In genomic region chr11:72821221-72821919, GRCh38 we compare ENCODE assay signal across 8 cellular contexts. TPM values are rescaled to one million over a fixed set of nuclear protein-coding genes. Genes with fewer than 3 reads are reported as not detected.
DNase-seq lines count a peak whose midpoint lies in the region; ATAC-seq and TF ChIP-seq lines count a peak whose summit lies in the region.

No MANE protein-coding gene starts in this region.

- intact Hi-C loops in esophagus muscularis mucosa (cut with DNase I): no loop called here

- no peak for TF ChIP-seq EP300 in esophagus muscularis mucosa (IDR thresholded peaks at IDR 0.05)

- DNase-seq in COLO668 (lab: John Stamatoyannopoulos, UW; ENCODE audit: unreplicated experiment) (peak; percentile 57), NCI-H526 treated with DMSO at 0.1 percent for 48 hours (lab: John Stamatoyannopoulos, UW) (peak; percentile 66), esophagus muscularis mucosa (ENCODE audit: extremely low spot score) (no peak), omental fat pad (ENCODE audit: low spot score) (no peak), DMS153 (lab: John Stamatoyannopoulos, UW) (no peak)
- DNase-seq in activated CD4-positive, alpha-beta T cell treated with anti-CD3 and anti-CD28 coated beads, Interleukin-2, amount 50 U/mL, for 1 hour: no peak

- H3K4me3 ChIP-seq in esophagus muscularis mucosa: peak overlapping the region; percentile 48 to 66 (median 60)

- ATAC-seq in omental fat pad (ENCODE audit: low FRiP score) (peak; percentile 26), HG03196 (IDR thresholded peaks at IDR 0.05; ENCODE audit: unreplicated experiment) (no peak), HG03439 (IDR thresholded peaks at IDR 0.05; ENCODE audit: unreplicated experiment) (no peak)

- TF ChIP-seq POLR2A in esophagus muscularis mucosa (IDR thresholded peaks at IDR 0.05; ENCODE audit: low read depth): no peak

- H3K4me1 ChIP-seq in esophagus muscularis mucosa: peaks cover 17 to 28% (median 23%) of the 10 kb centered on the region in 4 donors

- peaks cover 3 to 36% (median 25%) of the 10 kb centered on the region in 4 donors for H3K36me3 ChIP-seq in esophagus muscularis mucosa

- WGBS in esophagus muscularis mucosa: 95% methylated on average over 10 of the region's 50 CpGs

- H3K9me3 ChIP-seq in esophagus muscularis mucosa: no peaks in the 10 kb centered on the region

- H3K27me3 ChIP-seq in esophagus muscularis mucosa: no peaks in the 10 kb centered on the region

- peak overlapping the region; percentile 69 to 80 (median 76) for H3K27ac ChIP-seq in esophagus muscularis mucosa (replicated peaks in 1 of 4)

- TF ChIP-seq CTCF in esophagus muscularis mucosa (IDR thresholded peaks at IDR 0.05) (no peak), omental fat pad (IDR thresholded peaks at IDR 0.05) (no peak)

RNA-seq across cellular contexts. Expression of gene ATG16L2, which starts 7.2 kb away (rescaled TPM):
- 10 to 100 TPM; 11.8 to 19.3 (median 18.2) TPM for total RNA-seq in esophagus muscularis mucosa
- total RNA-seq in omental fat pad: 10 to 100 TPM; 15.5 to 81.0 (median 26.7) TPM

RNA-seq across cellular contexts. Expression of gene STARD10, which starts 27.5 kb away (rescaled TPM):
- total RNA-seq in esophagus muscularis mucosa (10 to 100 TPM; 26.6 to 75.4 (median 58.1) TPM), omental fat pad (10 to 100 TPM; 10.9 to 20.6 (median 15.4) TPM)

Comparison
In these comparisons a context has a peak if more than half of its experiments do, and no peak if none do; other contexts are left out.
1. DNase-seq: peak in COLO668 (single experiment) and NCI-H526 treated with DMSO at 0.1 percent for 48 hours (single experiment); none in esophagus muscularis mucosa (single experiment), omental fat pad (single experiment), activated CD4-positive, alpha-beta T cell treated with anti-CD3 and anti-CD28 coated beads, Interleukin-2, amount 50 U/mL, for 1 hour (single experiment) and DMS153 (single experiment).